Comparison of ENCODE assay signal across 10 cellular contexts in genomic region chr2:226489765-226490164, GRCh38.
A peak's percentile ranks its signal among the peaks of the same experiment; 100 is the strongest.
DNase-seq lines count a peak whose midpoint lies in the region; ATAC-seq and TF ChIP-seq lines count a peak whose summit lies in the region.
"Had no signal": no experiment of that assay in that cellular context is flagged by ENCODE, and none has a peak within 500 bp of the region (broad histone marks: within the 10 kb centered on the region; RNA-seq: fewer than 3 reads in every experiment).

No MANE protein-coding gene starts in this region.

- ATAC-seq in GM19035 (IDR thresholded peaks at IDR 0.05; ENCODE audit: unreplicated experiment) = peak; percentile 56
- ATAC-seq in HG03565 (IDR thresholded peaks at IDR 0.05; ENCODE audit: unreplicated experiment) = peak; percentile 71
- ATAC-seq: right lobe of liver had no signal

- no peak overlapping the region for H3K4me2 ChIP-seq in fibroblast of lung (ENCODE audit: extremely low read depth, insufficient read depth, low read length)

- peaks cover 2% of the 10 kb centered on the region for H3K4me1 ChIP-seq in fibroblast of lung (ENCODE audit: control insufficient read depth, extremely low read depth, insufficient read depth, low read length)
- H3K4me1 ChIP-seq: right lobe of liver had no signal

- H3K79me2 ChIP-seq in fibroblast of lung (ENCODE audit: control insufficient read depth, insufficient read depth, low read length) = no peaks in the 10 kb centered on the region

- H3K27me3 ChIP-seq in fibroblast of lung (ENCODE audit: control insufficient read depth, insufficient read depth, low read length) = no peaks in the 10 kb centered on the region
- H3K27me3 ChIP-seq: right lobe of liver had no signal

- no peaks in the 10 kb centered on the region for H3K36me3 ChIP-seq in fibroblast of lung (ENCODE audit: control insufficient read depth, insufficient read depth, low read length)
- H3K36me3 ChIP-seq: right lobe of liver had no signal

- H4K20me1 ChIP-seq in fibroblast of lung (ENCODE audit: control insufficient read depth, extremely low read depth, insufficient read depth, low read length) = no peaks in the 10 kb centered on the region

- H3K9me3 ChIP-seq in fibroblast of lung (ENCODE audit: control insufficient read depth, insufficient read depth, low read depth, low read length) = no peaks in the 10 kb centered on the region
- H3K9me3 ChIP-seq: right lobe of liver had no signal

- no peak overlapping the region for H2AFZ ChIP-seq in fibroblast of lung (ENCODE audit: low read length)

- no peak overlapping the region for H3K27ac ChIP-seq in fibroblast of lung (ENCODE audit: insufficient read depth, low read length)
- H3K27ac ChIP-seq: dorsolateral prefrontal cortex, right lobe of liver had no signal

- H3K9ac ChIP-seq in fibroblast of lung (ENCODE audit: insufficient read depth, low read length) = no peak overlapping the region

- TF ChIP-seq CTCF in AG10803 (conservative IDR thresholded peaks at IDR 0.05; ENCODE audit: low read length) = no peak
- no peak for TF ChIP-seq CTCF in fibroblast of lung (conservative IDR thresholded peaks at IDR 0.05 in 1 of 2, IDR thresholded peaks at IDR 0.05 in 1 of 2; ENCODE audit: low read depth in 1 of 2, low read length in 2 of 2)

- H3K4me3 ChIP-seq in AG10803 (ENCODE audit: low read length) (no peak overlapping the region), fibroblast of lung (replicated peaks in 1 of 4; ENCODE audit: control extremely low read depth in 1 of 4, insufficient read depth in 1 of 4, low read depth in 3 of 4, low read length in 4 of 4) (no peak overlapping the region)
- H3K4me3 ChIP-seq: dorsolateral prefrontal cortex, right lobe of liver had no signal

- DNase-seq in AG10803 (ENCODE audit: low read depth) (peak; percentile 74), fibroblast of lung (ENCODE audit: low read depth in 2 of 2) (peak; percentile 77 to 88), GOT3 (lab: John Stamatoyannopoulos, UW) (no peak), DMS79 (lab: John Stamatoyannopoulos, UW) (no peak), amygdala (lab: John Stamatoyannopoulos, UW) (no peak), NOMO-1 (lab: John Stamatoyannopoulos, UW; ENCODE audit: unreplicated experiment in 2 of 2) (no peak)
- DNase-seq: dorsolateral prefrontal cortex, right lobe of liver had no signal

Comparison
In these comparisons a context has a peak if more than half of its experiments do, and no peak if none do; other contexts are left out.
1. DNase-seq: peak in AG10803 (single experiment) and fibroblast of lung (2 of 2); none in GOT3 (single experiment), DMS79 (single experiment), amygdala (0 of 56) and NOMO-1 (0 of 2).